Comparison of ENCODE assay signal across 8 cellular contexts in genomic region chrX:2696698-2697215, GRCh38. TPM values are rescaled to one million over a fixed set of nuclear protein-coding genes. Genes with fewer than 3 reads are reported as not detected.
DNase-seq lines count a peak whose midpoint lies in the region; ATAC-seq and TF ChIP-seq lines count a peak whose summit lies in the region.

No MANE protein-coding gene starts in this region.

- CTCF ChIA-PET in activated CD8-positive, alpha-beta T cell treated with anti-CD3 and anti-CD28 coated beads, Interleukin-2, amount 10 ng/mL, durations not matched to agents 7 days and 5 days (lab: Charles Lee): no interaction called here

- peak overlapping the region; percentile 72 for H3K4me3 Mint-ChIP-seq in activated CD8-positive, alpha-beta T cell treated with anti-CD3 and anti-CD28 coated beads, Interleukin-2, amount 10 ng/mL, durations not matched to agents 7 days and 5 days

- H3K4me1 Mint-ChIP-seq in activated CD8-positive, alpha-beta T cell treated with anti-CD3 and anti-CD28 coated beads, Interleukin-2, amount 10 ng/mL, durations not matched to agents 7 days and 5 days (ENCODE audit: low read depth): peaks cover 91% of the 10 kb centered on the region

- no peak for TF ChIP-seq EP300 in gastroesophageal sphincter (IDR thresholded peaks at IDR 0.05)

- no peaks in the 10 kb centered on the region for H3K9me3 Mint-ChIP-seq in activated CD8-positive, alpha-beta T cell treated with anti-CD3 and anti-CD28 coated beads, Interleukin-2, amount 10 ng/mL, durations not matched to agents 7 days and 5 days (ENCODE audit: insufficient read depth)

- peaks cover 81% of the 10 kb centered on the region for H3K36me3 Mint-ChIP-seq in activated CD8-positive, alpha-beta T cell treated with anti-CD3 and anti-CD28 coated beads, Interleukin-2, amount 10 ng/mL, durations not matched to agents 7 days and 5 days (ENCODE audit: low read depth)

- DNase-seq in AG08396 (ENCODE audit: low spot score): peak; percentile 53
- peak; percentile 35 for DNase-seq in GM19240 (ENCODE audit: insufficient read length, low spot score)
- peak; percentile 79 for DNase-seq in activated CD8-positive, alpha-beta T cell treated with anti-CD3 and anti-CD28 coated beads, Interleukin-2, amount 10 ng/mL, durations not matched to agents 7 days and 5 days
- peak; percentile 31 for DNase-seq in stimulated activated CD4-positive, alpha-beta T cell treated with anti-CD3 and anti-CD28 coated beads, Interleukin-4, amount 100 ng/mL, for 1 hour
- no peak for DNase-seq in AML-193 (lab: John Stamatoyannopoulos, UW)
- DNase-seq in NCI-H748 treated with DMSO at 0.1 percent for 48 hours (lab: John Stamatoyannopoulos, UW): no peak

- peaks cover 2 to 96% (median 45%) of the 10 kb centered on the region in 3 donors for H3K4me1 ChIP-seq in gastroesophageal sphincter

- H3K4me3 ChIP-seq in gastroesophageal sphincter: peak overlapping the region in 1 of 2 donors; percentile 10

- no peaks in the 10 kb centered on the region for H3K9me3 ChIP-seq in gastroesophageal sphincter

- peaks cover 0 to 6% of the 10 kb centered on the region in 2 donors for H3K36me3 ChIP-seq in gastroesophageal sphincter

- WGBS in gastroesophageal sphincter (ENCODE audit: low coverage in 1 of 2), 2 donors: 33 to 50% methylated on average over 3 to 7 of the region's 8 CpGs

- peak; percentile 92 for ATAC-seq in HG03342 (IDR thresholded peaks at IDR 0.05; ENCODE audit: unreplicated experiment)
- ATAC-seq in activated CD8-positive, alpha-beta T cell treated with anti-CD3 and anti-CD28 coated beads, Interleukin-2, amount 10 ng/mL, durations not matched to agents 7 days and 5 days: peak; percentile 84
- ATAC-seq in gastroesophageal sphincter: peak; percentile 68

- H3K27ac Mint-ChIP-seq in activated CD8-positive, alpha-beta T cell treated with anti-CD3 and anti-CD28 coated beads, Interleukin-2, amount 10 ng/mL, durations not matched to agents 7 days and 5 days: peak overlapping the region; percentile 94

- H3K27me3 Mint-ChIP-seq in activated CD8-positive, alpha-beta T cell treated with anti-CD3 and anti-CD28 coated beads, Interleukin-2, amount 10 ng/mL, durations not matched to agents 7 days and 5 days (ENCODE audit: low read depth): no peaks in the 10 kb centered on the region

- POLR2A ChIA-PET in activated CD8-positive, alpha-beta T cell treated with anti-CD3 and anti-CD28 coated beads, Interleukin-2, amount 10 ng/mL, durations not matched to agents 7 days and 5 days (lab: Charles Lee): no interaction called here

- H3K27ac ChIP-seq in gastroesophageal sphincter: peak overlapping the region in 3 of 4 donors; percentile 33 to 90 (median 65)

- no peaks in the 10 kb centered on the region for H3K27me3 ChIP-seq in gastroesophageal sphincter

- TF ChIP-seq CTCF in gastroesophageal sphincter (IDR thresholded peaks at IDR 0.05): no peak

- TF ChIP-seq POLR2A in gastroesophageal sphincter (IDR thresholded peaks at IDR 0.05): no peak

RNA-seq across cellular contexts. Expression of gene CD99, which starts 5.7 kb away (rescaled TPM):
- total RNA-seq in activated CD8-positive, alpha-beta T cell treated with anti-CD3 and anti-CD28 coated beads, Interleukin-2, amount 10 ng/mL, durations not matched to agents 7 days and 5 days: 100 to 1,000 TPM; 208 to 219 TPM
- 100 to 1,000 TPM; 285 to 421 (median 292) TPM for total RNA-seq in gastroesophageal sphincter

RNA-seq across cellular contexts. Expression of gene XG, which starts 55.1 kb away (rescaled TPM):
- total RNA-seq in activated CD8-positive, alpha-beta T cell treated with anti-CD3 and anti-CD28 coated beads, Interleukin-2, amount 10 ng/mL, durations not matched to agents 7 days and 5 days: not detected
- under 1 TPM in 3 of 4 donors, not detected in 1; 0.19 to 0.67 (median 0.47) TPM for total RNA-seq in gastroesophageal sphincter

Comparison
In these comparisons a context has a peak if more than half of its experiments do, and no peak if none do; other contexts are left out.
1. DNase-seq: peak in AG08396 (single experiment), GM19240 (single experiment), activated CD8-positive, alpha-beta T cell treated with anti-CD3 and anti-CD28 coated beads, Interleukin-2, amount 10 ng/mL, durations not matched to agents 7 days and 5 days (single experiment) and stimulated activated CD4-positive, alpha-beta T cell treated with anti-CD3 and anti-CD28 coated beads, Interleukin-4, amount 100 ng/mL, for 1 hour (single experiment); none in AML-193 (0 of 2) and NCI-H748 treated with DMSO at 0.1 percent for 48 hours (single experiment).
2. Peak in every context shown above with its lines, with median percentiles within 50 percentile points of each other: ATAC-seq.